In genomic region chr14:102200690-102201368, GRCh38 we compare ENCODE assay signal across 14 cellular contexts.
DNase-seq lines count a peak whose midpoint lies in the region; ATAC-seq and TF ChIP-seq lines count a peak whose summit lies in the region.
"Had no signal": no experiment of that assay in that cellular context is flagged by ENCODE, and none has a peak within 500 bp of the region (broad histone marks: within the 10 kb centered on the region; RNA-seq: fewer than 3 reads in every experiment).

No MANE protein-coding gene starts in this region.

- no peak overlapping the region for H2AFZ ChIP-seq in KMS-11 (ENCODE audit: low read depth)
- H2AFZ ChIP-seq in neuronal stem cell (ENCODE audit: low read length): no peak overlapping the region
- H2AFZ ChIP-seq: parathyroid adenoma had no signal

- peaks cover 31% of the 10 kb centered on the region for H3K4me1 ChIP-seq in KMS-11 (ENCODE audit: low read depth, poor library complexity, severe bottlenecking)
- peaks cover 0 to 1% of the 10 kb centered on the region in 2 donors for H3K4me1 ChIP-seq in neuronal stem cell (ENCODE audit: control insufficient read depth in 2 of 2, insufficient read depth in 1 of 2, low read depth in 1 of 2, low read length in 2 of 2)

- peak overlapping the region; percentile 39 for H3K27ac Mint-ChIP-seq in activated naive CD8-positive, alpha-beta T cell treated with anti-CD3 and anti-CD28 coated beads, Interleukin-2, amount 10 ng/mL, durations not matched to agents 7 days and 5 days

- no peak overlapping the region for H2BK120ac ChIP-seq in neuronal stem cell (ENCODE audit: low read depth, low read length)

- H3K36me3 ChIP-seq in KMS-11 (ENCODE audit: insufficient read depth) (no peaks in the 10 kb centered on the region), neuronal stem cell (replicated peaks in 1 of 2; ENCODE audit: control insufficient read depth in 2 of 2, insufficient read depth in 2 of 2, low read length in 2 of 2) (peaks cover 14 to 79% of the 10 kb centered on the region in 2 donors)

- H4K91ac ChIP-seq in neuronal stem cell (ENCODE audit: low read depth, low read length, poor library complexity): no peak overlapping the region

- 0 out of 2 replicates have a peak, but pooled peaks cover 11% of the 10 kb centered on the region for H3K79me2 ChIP-seq in KMS-11 (ENCODE audit: insufficient read depth, low read depth)

- peaks cover 50% of the 10 kb centered on the region for H3K4me1 Mint-ChIP-seq in activated naive CD8-positive, alpha-beta T cell treated with anti-CD3 and anti-CD28 coated beads, Interleukin-2, amount 10 ng/mL, durations not matched to agents 7 days and 5 days

- peaks cover 0 to 2% of the 10 kb centered on the region in 2 donors for H3K9me3 ChIP-seq in neuronal stem cell (replicated peaks in 1 of 2; ENCODE audit: control insufficient read depth in 2 of 2, insufficient read depth in 1 of 2, low read depth in 1 of 2, low read length in 2 of 2)
- H3K9me3 ChIP-seq: left lung had no signal

- peak overlapping the region; percentile 47 for H3K23ac ChIP-seq in neuronal stem cell (ENCODE audit: low read depth, low read length, poor library complexity)

- peak; percentile 3 for DNase-seq in SIG-M5 treated with dmso at 0.1 percent for 504 hours (lab: John Stamatoyannopoulos, UW; ENCODE audit: unreplicated experiment)
- DNase-seq in SIG-M5 (lab: John Stamatoyannopoulos, UW): no peak
- DNase-seq in activated naive CD8-positive, alpha-beta T cell treated with anti-CD3 and anti-CD28 coated beads, Interleukin-2, amount 10 ng/mL, durations not matched to agents 7 days and 5 days: no peak
- DNase-seq in neuronal stem cell (ENCODE audit: low spot score): no peak
- no peak for DNase-seq in cerebellar nuclear complex (lab: John Stamatoyannopoulos, UW)
- DNase-seq in GM19240 (ENCODE audit: insufficient read length, low spot score): no peak
- DNase-seq in GM13977 (ENCODE audit: low spot score): no peak
- DNase-seq: DMS79, left lung, NCI-H1417, PC-3, T-helper 9 cell had no signal

- H3K4me3 Mint-ChIP-seq in activated naive CD8-positive, alpha-beta T cell treated with anti-CD3 and anti-CD28 coated beads, Interleukin-2, amount 10 ng/mL, durations not matched to agents 7 days and 5 days: peak overlapping the region; percentile 49

- no peak overlapping the region for H2BK5ac ChIP-seq in neuronal stem cell (ENCODE audit: low read length)

- H3K27ac ChIP-seq in KMS-11 (peak overlapping the region; percentile 7; the same call in 1 of the 2 replicates), neuronal stem cell (replicated peaks; ENCODE audit: low read length) (no peak overlapping the region)
- H3K27ac ChIP-seq: left lung, parathyroid adenoma had no signal

- no peak overlapping the region for H3K18ac ChIP-seq in neuronal stem cell (ENCODE audit: low read length)

- no peak overlapping the region for H2BK15ac ChIP-seq in neuronal stem cell (ENCODE audit: low read length)

- no peaks in the 10 kb centered on the region for H4K20me1 ChIP-seq in KMS-11 (ENCODE audit: insufficient read depth)

- no peaks in the 10 kb centered on the region for H3K27me3 ChIP-seq in KMS-11 (ENCODE audit: insufficient read depth, low read depth)
- no peaks in the 10 kb centered on the region for H3K27me3 ChIP-seq in neuronal stem cell (ENCODE audit: control insufficient read depth in 3 of 3, insufficient read depth in 3 of 3, low read depth in 1 of 3, low read length in 3 of 3)
- H3K27me3 ChIP-seq: left lung had no signal

- no peaks in the 10 kb centered on the region for H3K9me3 Mint-ChIP-seq in activated naive CD8-positive, alpha-beta T cell treated with anti-CD3 and anti-CD28 coated beads, Interleukin-2, amount 10 ng/mL, durations not matched to agents 7 days and 5 days

- peak overlapping the region; percentile 44 for H4K8ac ChIP-seq in neuronal stem cell (ENCODE audit: low read depth, low read length)

- H3K4me2 ChIP-seq in KMS-11 (peak overlapping the region; percentile 32), neuronal stem cell (ENCODE audit: insufficient read depth, low read length, poor library complexity, severe bottlenecking) (no peak overlapping the region)

- H2BK12ac ChIP-seq in neuronal stem cell (ENCODE audit: low read length): no peak overlapping the region

- no peaks in the 10 kb centered on the region for H3K27me3 Mint-ChIP-seq in activated naive CD8-positive, alpha-beta T cell treated with anti-CD3 and anti-CD28 coated beads, Interleukin-2, amount 10 ng/mL, durations not matched to agents 7 days and 5 days

- no peak overlapping the region for H3K9ac ChIP-seq in KMS-11
- no peak overlapping the region for H3K9ac ChIP-seq in neuronal stem cell (ENCODE audit: low read depth, low read length, poor library complexity)
- H3K9ac ChIP-seq: parathyroid adenoma had no signal

- in situ Hi-C loops in GM13977 (cut with MboI; ENCODE audit: low pct_unique_long_range_greater_than_20kb, low sequenced_read_pairs, unreplicated experiment): no loop called here

- H3K14ac ChIP-seq in neuronal stem cell (ENCODE audit: low read length): no peak overlapping the region

- H2AK5ac ChIP-seq in neuronal stem cell (ENCODE audit: low read depth, low read length): no peak overlapping the region

- TF ChIP-seq CTCF in KMS-11 (conservative IDR thresholded peaks at IDR 0.05; ENCODE audit: low read depth, low read length) (no peak), GM13977 (IDR thresholded peaks at IDR 0.05; ENCODE audit: extremely low read depth, insufficient read depth, missing control alignments) (no peak)

- WGBS in neuronal stem cell (ENCODE audit: extremely low coverage in 2 of 2, insufficient read length in 2 of 2, insufficient replicate concordance in 1 of 2), 2 donors: no CpG with 5 or more reads among the region's 9 CpGs

- ATAC-seq in activated naive CD8-positive, alpha-beta T cell treated with anti-CD3 and anti-CD28 coated beads, Interleukin-2, amount 10 ng/mL, durations not matched to agents 7 days and 5 days (ENCODE audit: low read depth): peak; percentile 69
- ATAC-seq: left lung, PC-3 had no signal

- peaks cover 35% of the 10 kb centered on the region for H3K36me3 Mint-ChIP-seq in activated naive CD8-positive, alpha-beta T cell treated with anti-CD3 and anti-CD28 coated beads, Interleukin-2, amount 10 ng/mL, durations not matched to agents 7 days and 5 days

- H3K4ac ChIP-seq in neuronal stem cell (ENCODE audit: low read length): no peak overlapping the region

- no peak overlapping the region for H3K4me3 ChIP-seq in KMS-11 (IDR thresholded peaks at IDR 0.05; ENCODE audit: insufficient read depth, low read depth, low read length)
- H3K4me3 ChIP-seq in neuronal stem cell (ENCODE audit: low read length in 2 of 2): no peak overlapping the region
- H3K4me3 ChIP-seq: left lung had no signal

- H3K79me1 ChIP-seq in neuronal stem cell (ENCODE audit: low read depth, low read length): no peaks in the 10 kb centered on the region

- POLR2A ChIA-PET in activated naive CD8-positive, alpha-beta T cell treated with anti-CD3 and anti-CD28 coated beads, Interleukin-2, amount 10 ng/mL, durations not matched to agents 7 days and 5 days (lab: Charles Lee): no interaction called here
